1 cellular context compared by ENCODE assay signal in the genomic region with DNA sequence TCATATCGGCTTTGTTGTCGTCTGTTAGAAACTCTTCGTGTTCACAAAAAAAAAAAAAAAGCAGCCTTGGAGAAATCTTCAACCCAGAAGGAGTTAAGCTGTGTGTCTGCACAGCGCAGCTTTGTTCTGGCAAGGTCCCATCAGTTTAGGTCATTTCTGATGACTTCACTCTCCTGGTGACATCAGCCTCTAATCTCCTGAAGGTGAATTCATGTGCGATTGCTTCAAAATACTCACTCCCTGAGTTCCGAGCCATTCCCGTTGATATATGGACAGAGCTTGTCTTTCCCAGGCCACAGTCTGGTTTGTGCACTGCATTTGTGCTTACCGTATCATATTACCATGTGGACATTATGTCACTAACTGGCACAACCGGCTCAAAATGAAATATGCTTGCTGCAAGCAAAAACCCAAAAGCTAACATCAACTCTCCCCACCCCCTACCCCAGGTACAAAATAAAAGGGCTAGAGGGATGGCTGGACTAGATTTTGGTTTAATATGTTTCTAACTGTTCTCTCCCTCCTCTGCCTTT.
TF ChIP-seq lines count a peak whose summit lies in the region.

No MANE protein-coding gene starts in this region.

TF ChIP-seq in IMR-90, 13 proteins besides CTCF, POLR2A, EP300 and RAD21 (continued from another document):
- TF ChIP-seq, protein P1, sequence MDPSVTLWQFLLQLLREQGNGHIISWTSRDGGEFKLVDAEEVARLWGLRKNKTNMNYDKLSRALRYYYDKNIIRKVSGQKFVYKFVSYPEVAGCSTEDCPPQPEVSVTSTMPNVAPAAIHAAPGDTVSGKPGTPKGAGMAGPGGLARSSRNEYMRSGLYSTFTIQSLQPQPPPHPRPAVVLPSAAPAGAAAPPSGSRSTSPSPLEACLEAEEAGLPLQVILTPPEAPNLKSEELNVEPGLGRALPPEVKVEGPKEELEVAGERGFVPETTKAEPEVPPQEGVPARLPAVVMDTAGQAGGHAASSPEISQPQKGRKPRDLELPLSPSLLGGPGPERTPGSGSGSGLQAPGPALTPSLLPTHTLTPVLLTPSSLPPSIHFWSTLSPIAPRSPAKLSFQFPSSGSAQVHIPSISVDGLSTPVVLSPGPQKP (IDR thresholded peaks at IDR 0.05; ENCODE audit: borderline replicate concordance, low read depth, low read length), result no peak
- TF ChIP-seq MXI1 (IDR thresholded peaks at IDR 0.05; ENCODE audit: borderline replicate concordance, low read depth, low read length), result no peak
TF ChIP-seq in IMR-90: peak in this region for 4.
